ENCODE assay signal across 1 cellular context in genomic region chr22:19126309-19126666, GRCh38.
TF ChIP-seq lines count a peak whose summit lies in the region.

No MANE protein-coding gene starts in this region.

TF ChIP-seq in K562, 482 proteins besides CTCF, POLR2A, EP300 and RAD21:
- peak; percentile 86; the same call in 1 of the 2 replicates for TF ChIP-seq TSC22D4 (tag; IDR thresholded peaks at IDR 0.05)
- TF ChIP-seq NRF1 (conservative IDR thresholded peaks at IDR 0.05 in 1 of 2, IDR thresholded peaks at IDR 0.05 in 1 of 2) = 0 out of 4 replicates have a peak, but pooled peaks of 1 of the 2 experiments have one; percentile 12
- peak in 1 of 2 experiments; percentile 60; a peak in 2 of 4 replicates for TF ChIP-seq MCM7 (IDR thresholded peaks at IDR 0.05)
- no peak for TF ChIP-seq ZNF232 (CRISPR knock-in tag; IDR thresholded peaks at IDR 0.05)
- TF ChIP-seq EHMT2 (IDR thresholded peaks at IDR 0.05) = 0 out of 2 replicates have a peak, but pooled peaks have one; percentile 30
- TF ChIP-seq HSF4 (CRISPR knock-in tag; IDR thresholded peaks at IDR 0.05; ENCODE audit: borderline replicate concordance) = no peak
